ENCODE assay signal across 10 cellular contexts in the genomic region with DNA sequence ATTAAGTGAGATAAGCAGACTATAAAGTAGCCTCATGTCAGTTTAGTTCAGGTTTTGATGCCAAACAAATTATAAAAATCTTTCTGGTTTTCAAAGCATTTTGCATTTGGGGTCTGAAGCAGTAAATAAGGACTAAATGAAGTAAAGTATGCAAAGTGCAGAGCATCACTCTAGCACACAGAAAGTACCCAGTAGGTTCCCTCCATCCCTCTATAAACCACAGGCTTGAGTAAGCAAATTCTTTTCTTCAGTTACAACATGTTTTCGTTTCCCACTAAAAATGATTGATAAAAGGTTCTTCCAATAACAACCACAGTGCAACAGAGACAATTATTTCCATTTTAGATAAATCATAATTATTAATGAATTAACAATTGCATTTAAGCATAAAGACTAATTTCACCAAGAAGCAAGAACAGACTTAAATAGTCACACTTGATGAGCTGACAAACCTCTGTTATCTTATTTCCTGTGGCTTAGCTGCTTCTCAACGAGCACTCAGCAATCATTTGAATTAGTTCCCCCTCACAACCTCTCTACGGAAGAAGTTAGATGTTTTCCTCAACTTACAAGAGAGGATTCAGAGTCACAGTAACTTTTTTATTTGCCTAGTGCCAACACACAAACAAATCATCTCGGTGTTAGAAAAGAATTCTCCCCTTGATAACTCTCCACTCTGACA.
A peak's percentile ranks its signal among the peaks of the same experiment; 100 is the strongest.
DNase-seq lines count a peak whose midpoint lies in the region; ATAC-seq and TF ChIP-seq lines count a peak whose summit lies in the region.
"Had no signal": no experiment of that assay in that cellular context is flagged by ENCODE, and none has a peak within 500 bp of the region (broad histone marks: within the 10 kb centered on the region; RNA-seq: fewer than 3 reads in every experiment).

No MANE protein-coding gene starts in this region.

- POLR2A ChIA-PET in GM10248 (lab: Yijun Ruan, JAX), result no interaction called here
- POLR2A ChIA-PET in activated CD4-positive, alpha-beta T cell treated with anti-CD3 and anti-CD28 coated beads for 36 hours (lab: Charles Lee), result no interaction called here

- no peaks in the 10 kb centered on the region for H3K9me3 ChIP-seq in sigmoid colon

- peaks cover 0 to 20% (median 0%) of the 10 kb centered on the region in 4 donors for H3K36me3 ChIP-seq in sigmoid colon

- no peaks in the 10 kb centered on the region for H3K27me3 Mint-ChIP-seq in activated T-helper 17 cell treated with anti-CD3 and anti-CD28 coated beads, Interleukin-2, amount 50 U/mL, for 72 hours
- no peaks in the 10 kb centered on the region for H3K27me3 Mint-ChIP-seq in activated CD4-positive, alpha-beta T cell treated with anti-CD3 and anti-CD28 coated beads for 36 hours

- no peak overlapping the region for H3K27ac ChIP-seq in sigmoid colon
- H3K27ac ChIP-seq: foreskin keratinocyte had no signal

- no peak overlapping the region for H3K4me3 ChIP-seq in sigmoid colon

- no peak for TF ChIP-seq EP300 in sigmoid colon (IDR thresholded peaks at IDR 0.05)

- peaks cover 74% of the 10 kb centered on the region for H3K36me3 Mint-ChIP-seq in activated T-helper 17 cell treated with anti-CD3 and anti-CD28 coated beads, Interleukin-2, amount 50 U/mL, for 72 hours (ENCODE audit: low read depth)
- H3K36me3 Mint-ChIP-seq in activated CD4-positive, alpha-beta T cell treated with anti-CD3 and anti-CD28 coated beads for 36 hours (ENCODE audit: low read depth), result peaks cover 46% of the 10 kb centered on the region

- no peak for TF ChIP-seq POLR2A in sigmoid colon (IDR thresholded peaks at IDR 0.05)

- CTCF ChIA-PET in GM10248 (lab: Yijun Ruan, JAX), result no interaction called here
- CTCF ChIA-PET in activated CD4-positive, alpha-beta T cell treated with anti-CD3 and anti-CD28 coated beads for 36 hours (lab: Charles Lee), result interaction anchor here (1.1 kb wide), 1 partner anchor 14 kb away, joined by 4 read pairs; no protein-coding TSS in a partner anchor

- H3K4me3 Mint-ChIP-seq in activated T-helper 17 cell treated with anti-CD3 and anti-CD28 coated beads, Interleukin-2, amount 50 U/mL, for 72 hours, result no peak overlapping the region
- no peak overlapping the region for H3K4me3 Mint-ChIP-seq in activated CD4-positive, alpha-beta T cell treated with anti-CD3 and anti-CD28 coated beads for 36 hours

- ATAC-seq in GM19452 (IDR thresholded peaks at IDR 0.05; ENCODE audit: unreplicated experiment) (peak; percentile 50), HG03139 (IDR thresholded peaks at IDR 0.05; ENCODE audit: unreplicated experiment) (peak; percentile 45)
- ATAC-seq in activated T-helper 17 cell treated with anti-CD3 and anti-CD28 coated beads, Interleukin-2, amount 50 U/mL, for 72 hours (replicated peaks), result peak; percentile 31
- no peak for ATAC-seq in activated CD4-positive, alpha-beta T cell treated with anti-CD3 and anti-CD28 coated beads for 36 hours
- ATAC-seq: foreskin keratinocyte had no signal

- 43 to 82% methylated on average over 4 of the region's 4 CpGs for WGBS in sigmoid colon, 2 donors

- H3K4me1 ChIP-seq in sigmoid colon, result no peaks in the 10 kb centered on the region

- no peaks in the 10 kb centered on the region for H3K9me3 Mint-ChIP-seq in activated T-helper 17 cell treated with anti-CD3 and anti-CD28 coated beads, Interleukin-2, amount 50 U/mL, for 72 hours
- peaks cover 2% of the 10 kb centered on the region for H3K9me3 Mint-ChIP-seq in activated CD4-positive, alpha-beta T cell treated with anti-CD3 and anti-CD28 coated beads for 36 hours (ENCODE audit: low read depth)

- DNase-seq in GM10248 (ENCODE audit: extremely low spot score) (peak; percentile 26), sigmoid colon (no peak), ACHN (no peak)
- no peak for DNase-seq in activated CD4-positive, alpha-beta T cell treated with anti-CD3 and anti-CD28 coated beads for 36 hours
- DNase-seq in activated CD4-positive, alpha-beta T cell treated with anti-CD3 and anti-CD28 coated beads, Interleukin-2, amount 50 U/mL, for 48 hours, result no peak
- DNase-seq: foreskin keratinocyte, NCI-H446 had no signal

- in situ Hi-C loops in ACHN (cut with HindIII; ENCODE audit: low pct_ligation_motif_present, low pct_unique_long_range_greater_than_20kb, low sequenced_read_pairs), result no loop called here

- TF ChIP-seq CTCF in GM10248 (IDR thresholded peaks at IDR 0.05; ENCODE audit: control extremely low read depth, extremely low read depth, low read depth, missing control alignments) (no peak), sigmoid colon (IDR thresholded peaks at IDR 0.05) (no peak)

- H3K27ac Mint-ChIP-seq in activated T-helper 17 cell treated with anti-CD3 and anti-CD28 coated beads, Interleukin-2, amount 50 U/mL, for 72 hours, result peak overlapping the region; percentile 19
- no peak overlapping the region for H3K27ac Mint-ChIP-seq in activated CD4-positive, alpha-beta T cell treated with anti-CD3 and anti-CD28 coated beads for 36 hours

- intact Hi-C loops in sigmoid colon (cut with DNase I), result no loop called here
- intact Hi-C loops in activated CD4-positive, alpha-beta T cell treated with anti-CD3 and anti-CD28 coated beads for 36 hours (cut with DNase I, micrococcal nuclease), result no loop called here

- H3K4me1 Mint-ChIP-seq in activated T-helper 17 cell treated with anti-CD3 and anti-CD28 coated beads, Interleukin-2, amount 50 U/mL, for 72 hours, result peaks cover 5% of the 10 kb centered on the region
- H3K4me1 Mint-ChIP-seq in activated CD4-positive, alpha-beta T cell treated with anti-CD3 and anti-CD28 coated beads for 36 hours, result peaks cover 17% of the 10 kb centered on the region

- no peaks in the 10 kb centered on the region for H3K27me3 ChIP-seq in sigmoid colon
- H3K27me3 ChIP-seq: foreskin keratinocyte had no signal
